ENCODE assay signal across 1 cellular context in the genomic region with DNA sequence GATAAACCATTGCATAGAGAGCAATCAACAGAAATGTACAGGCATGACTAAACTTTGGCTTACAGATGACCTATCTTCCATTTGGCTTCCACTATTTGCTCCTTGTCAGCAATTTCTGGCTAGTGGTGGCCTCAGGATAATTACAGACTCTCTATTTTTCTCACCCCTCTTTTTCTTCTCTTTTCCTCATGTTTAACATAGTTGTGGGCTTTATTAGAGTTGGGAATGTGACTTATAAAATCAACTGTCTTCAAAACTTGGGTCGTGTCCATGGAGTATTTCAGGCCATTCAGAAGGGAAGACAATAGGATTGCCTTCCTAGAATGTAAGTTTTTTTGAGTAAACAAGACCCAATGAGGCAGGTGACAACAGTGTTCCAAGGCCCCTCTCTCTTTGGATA.
TF ChIP-seq lines count a peak whose summit lies in the region.

No MANE protein-coding gene starts in this region.

TF ChIP-seq in SK-N-SH, 30 proteins besides CTCF, POLR2A, EP300 and RAD21 (continued from another document):
- TF ChIP-seq, protein P1, sequence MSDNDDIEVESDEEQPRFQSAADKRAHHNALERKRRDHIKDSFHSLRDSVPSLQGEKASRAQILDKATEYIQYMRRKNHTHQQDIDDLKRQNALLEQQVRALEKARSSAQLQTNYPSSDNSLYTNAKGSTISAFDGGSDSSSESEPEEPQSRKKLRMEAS (IDR thresholded peaks at IDR 0.05; ENCODE audit: low read depth), result no peak
- no peak for TF ChIP-seq FOXM1 (IDR thresholded peaks at IDR 0.05; ENCODE audit: low read depth)
- TF ChIP-seq, protein P2, sequence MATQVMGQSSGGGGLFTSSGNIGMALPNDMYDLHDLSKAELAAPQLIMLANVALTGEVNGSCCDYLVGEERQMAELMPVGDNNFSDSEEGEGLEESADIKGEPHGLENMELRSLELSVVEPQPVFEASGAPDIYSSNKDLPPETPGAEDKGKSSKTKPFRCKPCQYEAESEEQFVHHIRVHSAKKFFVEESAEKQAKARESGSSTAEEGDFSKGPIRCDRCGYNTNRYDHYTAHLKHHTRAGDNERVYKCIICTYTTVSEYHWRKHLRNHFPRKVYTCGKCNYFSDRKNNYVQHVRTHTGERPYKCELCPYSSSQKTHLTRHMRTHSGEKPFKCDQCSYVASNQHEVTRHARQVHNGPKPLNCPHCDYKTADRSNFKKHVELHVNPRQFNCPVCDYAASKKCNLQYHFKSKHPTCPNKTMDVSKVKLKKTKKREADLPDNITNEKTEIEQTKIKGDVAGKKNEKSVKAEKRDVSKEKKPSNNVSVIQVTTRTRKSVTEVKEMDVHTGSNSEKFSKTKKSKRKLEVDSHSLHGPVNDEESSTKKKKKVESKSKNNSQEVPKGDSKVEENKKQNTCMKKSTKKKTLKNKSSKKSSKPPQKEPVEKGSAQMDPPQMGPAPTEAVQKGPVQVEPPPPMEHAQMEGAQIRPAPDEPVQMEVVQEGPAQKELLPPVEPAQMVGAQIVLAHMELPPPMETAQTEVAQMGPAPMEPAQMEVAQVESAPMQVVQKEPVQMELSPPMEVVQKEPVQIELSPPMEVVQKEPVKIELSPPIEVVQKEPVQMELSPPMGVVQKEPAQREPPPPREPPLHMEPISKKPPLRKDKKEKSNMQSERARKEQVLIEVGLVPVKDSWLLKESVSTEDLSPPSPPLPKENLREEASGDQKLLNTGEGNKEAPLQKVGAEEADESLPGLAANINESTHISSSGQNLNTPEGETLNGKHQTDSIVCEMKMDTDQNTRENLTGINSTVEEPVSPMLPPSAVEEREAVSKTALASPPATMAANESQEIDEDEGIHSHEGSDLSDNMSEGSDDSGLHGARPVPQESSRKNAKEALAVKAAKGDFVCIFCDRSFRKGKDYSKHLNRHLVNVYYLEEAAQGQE (IDR thresholded peaks at IDR 0.05; ENCODE audit: low read depth, low read length), result no peak
- no peak for TF ChIP-seq RXRA (IDR thresholded peaks at IDR 0.05; ENCODE audit: borderline replicate concordance, low read depth)
- TF ChIP-seq MEF2A (IDR thresholded peaks at IDR 0.05; ENCODE audit: borderline replicate concordance, low read depth), result no peak
